ENCODE assay signal across 24 cellular contexts in the genomic region with DNA sequence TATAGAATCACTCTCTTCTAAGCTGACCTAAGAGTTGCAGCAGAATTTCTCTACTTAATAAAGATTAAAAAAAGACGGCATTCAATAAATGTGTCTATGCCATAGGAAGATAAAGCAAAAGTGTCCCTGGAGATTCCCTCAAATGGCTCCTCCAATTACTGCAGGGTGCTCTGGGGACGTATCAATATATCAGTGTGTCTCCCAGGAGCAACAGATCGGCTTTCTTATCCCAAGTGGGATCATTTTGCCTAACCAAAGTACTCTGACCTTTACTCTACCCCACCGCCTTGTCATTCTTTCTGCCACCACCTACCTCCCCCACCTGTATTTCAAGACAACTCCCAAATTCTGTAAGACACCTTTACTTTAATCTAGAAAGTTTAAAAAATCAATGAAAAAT.
DNase-seq lines count a peak whose midpoint lies in the region; TF ChIP-seq lines count a peak whose summit lies in the region.
"Had no signal": no experiment of that assay in that cellular context is flagged by ENCODE, and none has a peak within 500 bp of the region (broad histone marks: within the 10 kb centered on the region; RNA-seq: fewer than 3 reads in every experiment).

No MANE protein-coding gene starts in this region.

- no peak overlapping the region for H3K27ac ChIP-seq in endodermal cell (ENCODE audit: low read depth, low read length)
- H3K27ac ChIP-seq: 22Rv1 had no signal

- no peaks in the 10 kb centered on the region for H3K36me3 Mint-ChIP-seq in endodermal cell (ENCODE audit: low read depth)
- peaks cover under 1% of the 10 kb centered on the region for H3K36me3 Mint-ChIP-seq in progenitor cell of endocrine pancreas (ENCODE audit: insufficient read depth)
- H3K36me3 Mint-ChIP-seq: CD14-positive monocyte; CD8-positive, alpha-beta memory T cell had no signal

- peak; percentile 30 for DNase-seq in NCI-H2107 treated with DMSO at 0.1 percent for 48 hours (lab: John Stamatoyannopoulos, UW; ENCODE audit: unreplicated experiment)
- no peak for DNase-seq in NCI-H2107 (lab: John Stamatoyannopoulos, UW)
- DNase-seq in NCI-H2171 treated with DMSO at 0.1 percent for 48 hours (lab: John Stamatoyannopoulos, UW) = peak; percentile 96
- DNase-seq in endodermal cell = peak; percentile 38
- no peak for DNase-seq in progenitor cell of endocrine pancreas (ENCODE audit: low spot score, unreplicated experiment)
- DNase-seq in stimulated activated CD4-positive, alpha-beta T cell treated with anti-CD3 and anti-CD28 coated beads, Interleukin-4, amount 100 ng/mL, for 24 hours = no peak
- no peak for DNase-seq in HuH-7 (ENCODE audit: low spot score)
- DNase-seq in DMS79 treated with DMSO at 0.1 percent for 48 hours (lab: John Stamatoyannopoulos, UW) = no peak
- DNase-seq: ACHN; BE2C; CD8-positive, alpha-beta memory T cell; DMS 273 treated with DMSO at 0.1 percent for 48 hours; DMS79; GF-D8; KG1; MG63; NCI-H1105 treated with DMSO at 0.1 percent for 48 hours; NCI-H1694; NCI-H2029 treated with DMSO at 0.1 percent for 48 hours; NCI-H226; NCI-H510A; NCI-H774 had no signal

- H3K9me3 ChIP-seq in endodermal cell (ENCODE audit: control insufficient read depth, low read length) = no peaks in the 10 kb centered on the region
- H3K9me3 ChIP-seq: BE2C, MG63 had no signal

- H3K27me3 Mint-ChIP-seq in endodermal cell (ENCODE audit: insufficient read depth) (no peaks in the 10 kb centered on the region), progenitor cell of endocrine pancreas (no peaks in the 10 kb centered on the region)
- H3K27me3 Mint-ChIP-seq: CD8-positive, alpha-beta memory T cell had no signal

- TF ChIP-seq CTCF in endodermal cell (conservative IDR thresholded peaks at IDR 0.05) = no peak
- no peak for TF ChIP-seq CTCF in progenitor cell of endocrine pancreas (IDR thresholded peaks at IDR 0.05; ENCODE audit: unreplicated experiment)

- H3K9me3 Mint-ChIP-seq in endodermal cell (no peaks in the 10 kb centered on the region), progenitor cell of endocrine pancreas (ENCODE audit: low read depth) (peaks cover 23% of the 10 kb centered on the region)

- H3K4me3 ChIP-seq in endodermal cell (ENCODE audit: low read length) = no peak overlapping the region
- H3K4me3 ChIP-seq: MG63 had no signal

- H3K27ac Mint-ChIP-seq in endodermal cell (no peak overlapping the region), progenitor cell of endocrine pancreas (peak overlapping the region; percentile 6)
- H3K27ac Mint-ChIP-seq: CD14-positive monocyte; CD8-positive, alpha-beta memory T cell had no signal

- no peaks in the 10 kb centered on the region for H3K36me3 ChIP-seq in endodermal cell (ENCODE audit: control insufficient read depth, insufficient read depth, low read length)
- H3K36me3 ChIP-seq: BE2C, MG63 had no signal

- H3K4me1 Mint-ChIP-seq in endodermal cell = no peaks in the 10 kb centered on the region
- H3K4me1 Mint-ChIP-seq in progenitor cell of endocrine pancreas (ENCODE audit: low read depth) = peaks cover 17% of the 10 kb centered on the region
- H3K4me1 Mint-ChIP-seq: CD14-positive monocyte; CD8-positive, alpha-beta memory T cell had no signal

- H3K9ac ChIP-seq in endodermal cell (ENCODE audit: extremely low read depth, low read length, poor library complexity, severe bottlenecking) = no peak overlapping the region

- H3K4me1 ChIP-seq in endodermal cell (ENCODE audit: control insufficient read depth, insufficient read depth, low read length) = no peaks in the 10 kb centered on the region

- H3K27me3 ChIP-seq in endodermal cell (ENCODE audit: control insufficient read depth, insufficient read depth, low read length, poor library complexity, severe bottlenecking) = no peaks in the 10 kb centered on the region
- H3K27me3 ChIP-seq: BE2C, MG63 had no signal

- 83 to 92% methylated on average over 2 to 4 of the region's 4 CpGs for WGBS in endodermal cell (ENCODE audit: insufficient coverage in 1 of 2, insufficient read length in 1 of 2), 2 experiments

- H3K4me3 Mint-ChIP-seq in endodermal cell = no peak overlapping the region
- H3K4me3 Mint-ChIP-seq in progenitor cell of endocrine pancreas (ENCODE audit: low read depth) = no peak overlapping the region
- H3K4me3 Mint-ChIP-seq: CD14-positive monocyte; CD8-positive, alpha-beta memory T cell had no signal

Comparison
In these comparisons a context has a peak if more than half of its experiments do, and no peak if none do; other contexts are left out.
1. DNase-seq: peak in NCI-H2107 treated with DMSO at 0.1 percent for 48 hours (single experiment), NCI-H2171 treated with DMSO at 0.1 percent for 48 hours (single experiment) and endodermal cell (single experiment); none in NCI-H2107 (single experiment), progenitor cell of endocrine pancreas (single experiment), stimulated activated CD4-positive, alpha-beta T cell treated with anti-CD3 and anti-CD28 coated beads, Interleukin-4, amount 100 ng/mL, for 24 hours (single experiment), HuH-7 (single experiment) and DMS79 treated with DMSO at 0.1 percent for 48 hours (single experiment).